17 cellular contexts compared by ENCODE assay signal in genomic region chr14:105484997-105485393, GRCh38. TPM values are rescaled to one million over a fixed set of nuclear protein-coding genes. Genes with fewer than 3 reads are reported as not detected.
A peak's percentile ranks its signal among the peaks of the same experiment; 100 is the strongest.
DNase-seq lines count a peak whose midpoint lies in the region; ATAC-seq and TF ChIP-seq lines count a peak whose summit lies in the region.
"Had no signal": no experiment of that assay in that cellular context is flagged by ENCODE, and none has a peak within 500 bp of the region (broad histone marks: within the 10 kb centered on the region; RNA-seq: fewer than 3 reads in every experiment).

No MANE protein-coding gene starts in this region.

- ATAC-seq in natural killer cell (no peak), GM18868 (IDR thresholded peaks at IDR 0.05; ENCODE audit: unreplicated experiment) (no peak)
- no peak for ATAC-seq in natural killer cell treated with Interleukin-12 subunit alpha and Interleukin-12 subunit beta and Interleukin-15 and Interleukin-18, amount 100 ng/mL, for 72 hours
- ATAC-seq: esophagus mucosa; left lobe of liver; stimulated activated naive CD8-positive, alpha-beta T cell treated with anti-CD3 and anti-CD28 coated beads, Interleukin-15, Interleukin-2, amounts not matched to agents 100 U/mL and 50 U/mL, for 24 hours had no signal

- no CpG with 5 or more reads among the region's 16 CpGs for WGBS in neuronal stem cell (ENCODE audit: extremely low coverage in 2 of 2, insufficient read length in 2 of 2, insufficient replicate concordance in 1 of 2), 2 donors

- H3K36me3 Mint-ChIP-seq in natural killer cell = no peaks in the 10 kb centered on the region
- H3K36me3 Mint-ChIP-seq in natural killer cell treated with Interleukin-12 subunit alpha and Interleukin-12 subunit beta and Interleukin-15 and Interleukin-18, amount 100 ng/mL, for 72 hours = no peaks in the 10 kb centered on the region
- peaks cover 25% of the 10 kb centered on the region for H3K36me3 Mint-ChIP-seq in dendritic cell treated with granulocyte-macrophage colony-stimulating factor and Interleukin-4, amounts not matched to agents 40 ng/mL and 50 ng/mL, for 4 days (ENCODE audit: low read depth)

- H3K27ac ChIP-seq in neuronal stem cell (replicated peaks; ENCODE audit: low read length) = no peak overlapping the region

- no peak overlapping the region for H2AFZ ChIP-seq in neuronal stem cell (ENCODE audit: low read length)

- H3K4me1 ChIP-seq in neuronal stem cell (ENCODE audit: control insufficient read depth in 2 of 2, insufficient read depth in 1 of 2, low read depth in 1 of 2, low read length in 2 of 2) = peaks cover 58 to 72% of the 10 kb centered on the region in 2 donors

- peak overlapping the region; percentile 48 for H2BK120ac ChIP-seq in neuronal stem cell (ENCODE audit: low read depth, low read length)

- no peak overlapping the region for H2BK12ac ChIP-seq in neuronal stem cell (ENCODE audit: low read length)

- peak overlapping the region; percentile 77 for H3K4me3 Mint-ChIP-seq in natural killer cell
- no peak overlapping the region for H3K4me3 Mint-ChIP-seq in natural killer cell treated with Interleukin-12 subunit alpha and Interleukin-12 subunit beta and Interleukin-15 and Interleukin-18, amount 100 ng/mL, for 72 hours
- H3K4me3 Mint-ChIP-seq in dendritic cell treated with granulocyte-macrophage colony-stimulating factor and Interleukin-4, amounts not matched to agents 40 ng/mL and 50 ng/mL, for 4 days = no peak overlapping the region
- H3K4me3 Mint-ChIP-seq: nephron progenitor cell had no signal

- no peaks in the 10 kb centered on the region for H3K9me3 Mint-ChIP-seq in natural killer cell
- H3K9me3 Mint-ChIP-seq in natural killer cell treated with Interleukin-12 subunit alpha and Interleukin-12 subunit beta and Interleukin-15 and Interleukin-18, amount 100 ng/mL, for 72 hours = no peaks in the 10 kb centered on the region
- H3K9me3 Mint-ChIP-seq in dendritic cell treated with granulocyte-macrophage colony-stimulating factor and Interleukin-4, amounts not matched to agents 40 ng/mL and 50 ng/mL, for 4 days = no peaks in the 10 kb centered on the region
- H3K9me3 Mint-ChIP-seq: nephron progenitor cell had no signal

- H3K27me3 ChIP-seq in neuronal stem cell (ENCODE audit: control insufficient read depth in 3 of 3, insufficient read depth in 3 of 3, low read depth in 1 of 3, low read length in 3 of 3) = peaks cover 0 to 34% (median 10%) of the 10 kb centered on the region in 3 experiments
- no peaks in the 10 kb centered on the region for H3K27me3 ChIP-seq in MG63

- H3K14ac ChIP-seq in neuronal stem cell (ENCODE audit: low read length) = peak overlapping the region; percentile 40

- peak overlapping the region; percentile 97 for H2BK15ac ChIP-seq in neuronal stem cell (ENCODE audit: low read length)

- in situ Hi-C loops in G401 (cut with HindIII; ENCODE audit: low sequenced_read_pairs) = no loop called here

- peak overlapping the region; percentile 94 to 100 for H3K27ac Mint-ChIP-seq in natural killer cell
- H3K27ac Mint-ChIP-seq in natural killer cell treated with Interleukin-12 subunit alpha and Interleukin-12 subunit beta and Interleukin-15 and Interleukin-18, amount 100 ng/mL, for 72 hours = no peak overlapping the region
- peak overlapping the region; percentile 100 for H3K27ac Mint-ChIP-seq in dendritic cell treated with granulocyte-macrophage colony-stimulating factor and Interleukin-4, amounts not matched to agents 40 ng/mL and 50 ng/mL, for 4 days

- H3K18ac ChIP-seq in neuronal stem cell (ENCODE audit: low read length) = peak overlapping the region; percentile 97

- H3K4me3 ChIP-seq in neuronal stem cell (ENCODE audit: low read length in 2 of 2) (no peak overlapping the region), MG63 (no peak overlapping the region)
- H3K4me3 ChIP-seq: K562 had no signal

- H2AK5ac ChIP-seq in neuronal stem cell (ENCODE audit: low read depth, low read length) = peak overlapping the region; percentile 97

- no peak overlapping the region for H3K23ac ChIP-seq in neuronal stem cell (ENCODE audit: low read depth, low read length, poor library complexity)

- no peak overlapping the region for H3K4me2 ChIP-seq in neuronal stem cell (ENCODE audit: insufficient read depth, low read length, poor library complexity, severe bottlenecking)

- H3K4ac ChIP-seq in neuronal stem cell (ENCODE audit: low read length) = peak overlapping the region; percentile 89

- DNase-seq in natural killer cell = no peak
- no peak for DNase-seq in natural killer cell treated with Interleukin-12 subunit alpha and Interleukin-12 subunit beta and Interleukin-15 and Interleukin-18, amount 100 ng/mL, for 72 hours (ENCODE audit: low spot score)
- DNase-seq in neuronal stem cell (ENCODE audit: low spot score) = no peak
- no peak for DNase-seq in MG63
- DNase-seq in G401 (ENCODE audit: low spot score) = no peak
- DNase-seq in SW 1271 (lab: John Stamatoyannopoulos, UW) = no peak
- DNase-seq: DMS79 treated with DMSO at 0.1 percent for 48 hours, HCEC 1CT, NCI-H2227 treated with DMSO at 0.1 percent for 48 hours had no signal

- peaks cover under 1% of the 10 kb centered on the region for H3K79me1 ChIP-seq in neuronal stem cell (ENCODE audit: low read depth, low read length)

- H3K27me3 Mint-ChIP-seq in natural killer cell (ENCODE audit: low read depth in 2 of 2) = no peaks in the 10 kb centered on the region
- no peaks in the 10 kb centered on the region for H3K27me3 Mint-ChIP-seq in natural killer cell treated with Interleukin-12 subunit alpha and Interleukin-12 subunit beta and Interleukin-15 and Interleukin-18, amount 100 ng/mL, for 72 hours
- peaks cover 51% of the 10 kb centered on the region for H3K27me3 Mint-ChIP-seq in dendritic cell treated with granulocyte-macrophage colony-stimulating factor and Interleukin-4, amounts not matched to agents 40 ng/mL and 50 ng/mL, for 4 days

- no peak for TF ChIP-seq CTCF in natural killer cell (IDR thresholded peaks at IDR 0.05)

- H3K9me3 ChIP-seq in neuronal stem cell (replicated peaks in 1 of 2; ENCODE audit: control insufficient read depth in 2 of 2, insufficient read depth in 1 of 2, low read depth in 1 of 2, low read length in 2 of 2) = peaks cover 0 to under 1% of the 10 kb centered on the region in 2 donors
- no peaks in the 10 kb centered on the region for H3K9me3 ChIP-seq in MG63

- no peak overlapping the region for H3K9ac ChIP-seq in neuronal stem cell (ENCODE audit: low read depth, low read length, poor library complexity)

- intact Hi-C loops in natural killer cell (cut with micrococcal nuclease) = no loop called here
- intact Hi-C loops in dendritic cell treated with granulocyte-macrophage colony-stimulating factor and Interleukin-4, amounts not matched to agents 40 ng/mL and 50 ng/mL, for 4 days (cut with micrococcal nuclease) = no loop called here

- H4K8ac ChIP-seq in neuronal stem cell (ENCODE audit: low read depth, low read length) = no peak overlapping the region

- H2BK5ac ChIP-seq in neuronal stem cell (ENCODE audit: low read length) = peak overlapping the region; percentile 85

- H3K36me3 ChIP-seq in neuronal stem cell (replicated peaks in 1 of 2; ENCODE audit: control insufficient read depth in 2 of 2, insufficient read depth in 2 of 2, low read length in 2 of 2) (no peaks in the 10 kb centered on the region), MG63 (peaks cover 3% of the 10 kb centered on the region; the same call in 1 of the 2 replicates)

- peak overlapping the region; percentile 2 for H4K91ac ChIP-seq in neuronal stem cell (ENCODE audit: low read depth, low read length, poor library complexity)

- H3K4me1 Mint-ChIP-seq in natural killer cell = peaks cover 25 to 85% of the 10 kb centered on the region in 2 donors
- H3K4me1 Mint-ChIP-seq in natural killer cell treated with Interleukin-12 subunit alpha and Interleukin-12 subunit beta and Interleukin-15 and Interleukin-18, amount 100 ng/mL, for 72 hours (ENCODE audit: low read depth in 2 of 2) = peaks cover 36% of the 10 kb centered on the region in 2 donors
- H3K4me1 Mint-ChIP-seq in dendritic cell treated with granulocyte-macrophage colony-stimulating factor and Interleukin-4, amounts not matched to agents 40 ng/mL and 50 ng/mL, for 4 days (ENCODE audit: low read depth) = peaks cover 90% of the 10 kb centered on the region

RNA-seq across cellular contexts. Expression of gene CRIP1, which starts 1.7 kb away (rescaled TPM):
- 100 to 1,000 TPM; 276 to 334 (median 290) TPM for total RNA-seq in natural killer cell
- total RNA-seq in natural killer cell treated with Interleukin-12 subunit alpha and Interleukin-12 subunit beta and Interleukin-15 and Interleukin-18, amount 100 ng/mL, for 72 hours = 10 to 100 TPM; 39.0 to 82.7 TPM
- 98.0 TPM for polyA plus RNA-seq in neuronal stem cell (2013, experiment 1 of 2)
- polyA plus RNA-seq in neuronal stem cell (2013, experiment 2 of 2) = 93.7 TPM
- total RNA-seq in MG63 (2014; rRNA removed; shearing (Covaris generic); ENCODE audit: low replicate concordance) = 17.3 TPM in 1 of 2 replicates, not detected in the other
- total RNA-seq in G401 (2014; rRNA removed; shearing (Covaris generic)) = 8.6 TPM in 1 of 2 replicates, not detected in the other
- total RNA-seq: SK-MEL-5 had no signal

RNA-seq across cellular contexts. Expression of gene TEDC1, which starts 6.1 kb away (rescaled TPM):
- 100 to 1,000 TPM in 2 of 3 donors, 10 to 100 TPM in 1; 70.0 to 233 (median 112) TPM for total RNA-seq in natural killer cell
- total RNA-seq in natural killer cell treated with Interleukin-12 subunit alpha and Interleukin-12 subunit beta and Interleukin-15 and Interleukin-18, amount 100 ng/mL, for 72 hours = 10 to 100 TPM; 25.1 to 59.2 TPM
- 13.4 TPM for polyA plus RNA-seq in neuronal stem cell (2013, experiment 1 of 2)
- polyA plus RNA-seq in neuronal stem cell (2013, experiment 2 of 2) = 11.7 TPM
- total RNA-seq in MG63 (2014; rRNA removed; shearing (Covaris generic); ENCODE audit: low replicate concordance) = 29.3 and 58.1 TPM in 2 replicates
- 67.1 and 89.1 TPM in 2 replicates for total RNA-seq in G401 (2014; rRNA removed; shearing (Covaris generic))

RNA-seq across cellular contexts. Expression of gene CRIP2, which starts 10.4 kb away (rescaled TPM):
- total RNA-seq in natural killer cell = 1 to 10 TPM; 1.7 to 4.6 (median 2.0) TPM
- total RNA-seq in natural killer cell treated with Interleukin-12 subunit alpha and Interleukin-12 subunit beta and Interleukin-15 and Interleukin-18, amount 100 ng/mL, for 72 hours = 1 to 10 TPM in 1 of 2 donors, under 1 TPM in 1; 0.98 to 2.2 TPM
- 16.9 TPM for polyA plus RNA-seq in neuronal stem cell (2013, experiment 1 of 2)
- polyA plus RNA-seq in neuronal stem cell (2013, experiment 2 of 2) = 15.2 TPM
- total RNA-seq in MG63 (2014; rRNA removed; shearing (Covaris generic); ENCODE audit: low replicate concordance) = 129 and 270 TPM in 2 replicates
- 184 and 209 TPM in 2 replicates for total RNA-seq in G401 (2014; rRNA removed; shearing (Covaris generic))

RNA-seq across cellular contexts. Expression of gene TMEM121, which starts 41.4 kb away (rescaled TPM):
- under 1 TPM in 2 of 3 donors, not detected in 1; 0.54 to 0.80 TPM for total RNA-seq in natural killer cell
- 1 to 10 TPM; 1.8 to 4.2 TPM for total RNA-seq in natural killer cell treated with Interleukin-12 subunit alpha and Interleukin-12 subunit beta and Interleukin-15 and Interleukin-18, amount 100 ng/mL, for 72 hours
- polyA plus RNA-seq in neuronal stem cell (2013, experiment 1 of 2) = 7.2 TPM
- polyA plus RNA-seq in neuronal stem cell (2013, experiment 2 of 2) = 6.3 TPM
- 7.1 and 17.0 TPM in 2 replicates for total RNA-seq in MG63 (2014; rRNA removed; shearing (Covaris generic); ENCODE audit: low replicate concordance)
- total RNA-seq in G401 (2014; rRNA removed; shearing (Covaris generic)) = 23.8 and 39.1 TPM in 2 replicates
- polyA plus RNA-seq: K562 had no signal

Comparison
In these comparisons a context has a peak if more than half of its experiments do, and no peak if none do; other contexts are left out.
1. H3K27ac Mint-ChIP-seq: peak in natural killer cell (2 of 2) and dendritic cell treated with granulocyte-macrophage colony-stimulating factor and Interleukin-4, amounts not matched to agents 40 ng/mL and 50 ng/mL, for 4 days (single experiment); none in natural killer cell treated with Interleukin-12 subunit alpha and Interleukin-12 subunit beta and Interleukin-15 and Interleukin-18, amount 100 ng/mL, for 72 hours (0 of 2).
2. RNA of gene CRIP2, which starts 10.4 kb away (total RNA-seq): 129 to 270 TPM in MG63 and 184 to 209 TPM in G401; 0.98 to 2.2 TPM in natural killer cell treated with Interleukin-12 subunit alpha and Interleukin-12 subunit beta and Interleukin-15 and Interleukin-18, amount 100 ng/mL, for 72 hours and 1.7 to 4.6 TPM in natural killer cell; every median in the first group is over 10 times any median in the second.